ENCODE assay signal across 16 cellular contexts in genomic region chr4:150173854-150174398, GRCh38.
DNase-seq lines count a peak whose midpoint lies in the region; ATAC-seq and TF ChIP-seq lines count a peak whose summit lies in the region.
"Had no signal": no experiment of that assay in that cellular context is flagged by ENCODE, and none has a peak within 500 bp of the region (broad histone marks: within the 10 kb centered on the region; RNA-seq: fewer than 3 reads in every experiment).

No MANE protein-coding gene starts in this region.

- DNase-seq in NCI-H748 (lab: John Stamatoyannopoulos, UW; ENCODE audit: unreplicated experiment) (peak; percentile 28), NCI-H748 treated with DMSO at 0.1 percent for 48 hours (lab: John Stamatoyannopoulos, UW) (no peak), caudate nucleus (lab: John Stamatoyannopoulos, UW) (peak in 5 of 61 donors; percentile 3 to 12 (median 9)), lung (ENCODE audit: low spot score) (no peak), upper lobe of left lung (no peak), posterior vena cava (ENCODE audit: low spot score) (no peak), GM19238 (ENCODE audit: insufficient read length, low spot score) (no peak), colonic mucosa (no peak)
- DNase-seq: ACHN; activated CD8-positive, alpha-beta T cell treated with anti-CD3 and anti-CD28 coated beads for 36 hours; activated naive CD4-positive, alpha-beta T cell; HCEC 1CT; NCI-H1417 treated with DMSO at 0.1 percent for 48 hours; OCI-M1 had no signal

- 38 to 44% methylated on average over 7 of the region's 7 CpGs for WGBS in lung, 2 donors
- whole genome bisulfite sequencing in upper lobe of left lung, 2 donors: 54 to 73% methylated on average over 7 of the region's 7 CpGs

- no peak overlapping the region for H3K9ac ChIP-seq in colonic mucosa (ENCODE audit: low read depth in 2 of 2, low read length in 2 of 2)

- no peaks in the 10 kb centered on the region for H3K36me3 ChIP-seq in lung (ENCODE audit: control insufficient read depth in 2 of 2, insufficient read depth in 2 of 2, low read length in 2 of 2)
- H3K36me3 ChIP-seq in upper lobe of left lung: no peaks in the 10 kb centered on the region
- no peaks in the 10 kb centered on the region for H3K36me3 ChIP-seq in colonic mucosa
- H3K36me3 ChIP-seq: thyroid gland had no signal

- intact Hi-C loops in posterior vena cava (cut with DNase I): no loop called here
- intact Hi-C loops in colonic mucosa (cut with DNase I): no loop called here

- H3K9me3 ChIP-seq in lung (ENCODE audit: control insufficient read depth in 2 of 2, insufficient read depth in 1 of 2, low read length in 1 of 2) (no peaks in the 10 kb centered on the region), upper lobe of left lung (no peaks in the 10 kb centered on the region), colonic mucosa (no peaks in the 10 kb centered on the region)
- H3K9me3 ChIP-seq: thyroid gland had no signal

- no peak for TF ChIP-seq EP300 in upper lobe of left lung (IDR thresholded peaks at IDR 0.05)

- H3K27me3 ChIP-seq in lung (ENCODE audit: control insufficient read depth, insufficient read depth) (no peaks in the 10 kb centered on the region), upper lobe of left lung (no peaks in the 10 kb centered on the region), colonic mucosa (no peaks in the 10 kb centered on the region)
- H3K27me3 ChIP-seq: hepatocyte, thyroid gland had no signal

- no peak for TF ChIP-seq CTCF in lung (IDR thresholded peaks at IDR 0.05; ENCODE audit: control extremely low read depth, extremely low read depth)
- no peak for TF ChIP-seq CTCF in upper lobe of left lung (IDR thresholded peaks at IDR 0.05)
- TF ChIP-seq CTCF in colonic mucosa (IDR thresholded peaks at IDR 0.05): no peak

- H3K27ac ChIP-seq in caudate nucleus (ENCODE audit: low read depth, low read length): peak overlapping the region; percentile 48
- peak overlapping the region; percentile 56 to 74 for H3K27ac ChIP-seq in lung (ENCODE audit: low read depth in 1 of 2, low read length in 1 of 2)
- peak overlapping the region; percentile 34 to 82 (median 54) for H3K27ac ChIP-seq in upper lobe of left lung
- H3K27ac ChIP-seq in colonic mucosa: no peak overlapping the region
- H3K27ac ChIP-seq: hepatocyte had no signal

- ATAC-seq in lung (ENCODE audit: insufficient read depth, low FRiP score) (peak; percentile 58), upper lobe of left lung (ENCODE audit: low FRiP score in 2 of 2) (peak in 1 of 2 donors; percentile 71)
- ATAC-seq: activated CD8-positive, alpha-beta T cell treated with anti-CD3 and anti-CD28 coated beads for 36 hours had no signal

- H3K4me3 ChIP-seq in lung (no peak overlapping the region), upper lobe of left lung (no peak overlapping the region), colonic mucosa (no peak overlapping the region)
- H3K4me3 ChIP-seq: hepatocyte, thyroid gland had no signal

- H3K4me1 ChIP-seq in lung (ENCODE audit: control insufficient read depth in 2 of 2, insufficient read depth in 2 of 2, low read length in 2 of 2): peaks cover 8 to 17% of the 10 kb centered on the region in 2 donors
- peaks cover 0 to 15% (median 6%) of the 10 kb centered on the region in 4 donors for H3K4me1 ChIP-seq in upper lobe of left lung
- no peaks in the 10 kb centered on the region for H3K4me1 ChIP-seq in colonic mucosa

- no peak for TF ChIP-seq POLR2A in upper lobe of left lung (IDR thresholded peaks at IDR 0.05)
